Comparison of ENCODE assay signal across 1 cellular context in the genomic region with DNA sequence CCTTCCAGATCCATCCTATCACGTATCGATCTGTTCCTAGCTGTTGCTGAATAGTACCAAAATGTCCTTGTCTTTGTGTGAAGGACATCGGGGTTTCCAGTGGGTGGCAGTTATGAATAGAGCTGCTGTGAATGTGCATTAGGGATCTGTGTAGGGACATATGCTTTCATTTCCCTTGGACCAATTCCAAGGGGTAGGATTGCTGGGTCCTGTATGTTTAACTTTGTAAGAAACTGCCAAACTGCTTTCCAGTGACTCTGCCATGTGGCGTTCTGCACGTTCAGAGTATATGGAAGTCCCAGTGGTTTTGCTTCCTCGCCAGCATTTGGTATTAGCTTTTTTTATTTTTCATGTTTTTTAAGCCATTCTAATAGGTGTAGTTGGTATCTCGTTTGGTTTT.
TF ChIP-seq lines count a peak whose summit lies in the region.

No MANE protein-coding gene starts in this region.

TF ChIP-seq in SK-N-SH treated with all-trans-retinoic acid at 6 μM for 48 hours, 23 proteins besides CTCF, POLR2A, EP300 and RAD21 (continued from another document):
- TF ChIP-seq, protein P1, sequence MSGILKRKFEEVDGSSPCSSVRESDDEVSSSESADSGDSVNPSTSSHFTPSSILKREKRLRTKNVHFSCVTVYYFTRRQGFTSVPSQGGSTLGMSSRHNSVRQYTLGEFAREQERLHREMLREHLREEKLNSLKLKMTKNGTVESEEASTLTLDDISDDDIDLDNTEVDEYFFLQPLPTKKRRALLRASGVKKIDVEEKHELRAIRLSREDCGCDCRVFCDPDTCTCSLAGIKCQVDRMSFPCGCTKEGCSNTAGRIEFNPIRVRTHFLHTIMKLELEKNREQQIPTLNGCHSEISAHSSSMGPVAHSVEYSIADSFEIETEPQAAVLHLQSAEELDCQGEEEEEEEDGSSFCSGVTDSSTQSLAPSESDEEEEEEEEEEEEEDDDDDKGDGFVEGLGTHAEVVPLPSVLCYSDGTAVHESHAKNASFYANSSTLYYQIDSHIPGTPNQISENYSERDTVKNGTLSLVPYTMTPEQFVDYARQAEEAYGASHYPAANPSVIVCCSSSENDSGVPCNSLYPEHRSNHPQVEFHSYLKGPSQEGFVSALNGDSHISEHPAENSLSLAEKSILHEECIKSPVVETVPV (CRISPR knock-in tag; IDR thresholded peaks at IDR 0.05) = no peak
- no peak for TF ChIP-seq RARB (CRISPR knock-in tag; IDR thresholded peaks at IDR 0.05)
